Comparison of ENCODE assay signal across 13 cellular contexts in genomic region chr10:128896183-128896805, GRCh38.
"Had no signal": no experiment of that assay in that cellular context is flagged by ENCODE, and none has a peak within 500 bp of the region (broad histone marks: within the 10 kb centered on the region; RNA-seq: fewer than 3 reads in every experiment).

No MANE protein-coding gene starts in this region.

- H3K36me3 ChIP-seq: neural progenitor cell, upper lobe of left lung had no signal

- H3K27ac ChIP-seq: neural progenitor cell, upper lobe of left lung had no signal

- H3K9me3 ChIP-seq: upper lobe of left lung had no signal

- H3K4me3 ChIP-seq: neural progenitor cell, upper lobe of left lung had no signal

- ATAC-seq: naive thymus-derived CD4-positive, alpha-beta T cell; stimulated activated memory B cell treated with anti-CD40 and anti-IgM and Interleukin-4, amounts not matched to agents 10 μg/mL and 1 μg/mL and 100 μg/mL, for 72 hours; WTC11 had no signal

- H3K27me3 ChIP-seq: neural progenitor cell, upper lobe of left lung had no signal

- DNase-seq: activated naive CD4-positive, alpha-beta T cell treated with anti-CD3 and anti-CD28 coated beads for 36 hours; activated naive CD8-positive, alpha-beta T cell treated with anti-CD3 and anti-CD28 coated beads, Interleukin-2, amount 10 ng/mL, durations not matched to agents 7 days and 5 days; activated T-cell treated with anti-CD3 and anti-CD28 coated beads, Interleukin-2, amount 50 U/mL, for 24 hours; amygdala; foreskin melanocyte; naive thymus-derived CD4-positive, alpha-beta T cell; small intestine; T1000; upper lobe of left lung had no signal

- H3K9ac ChIP-seq: neural progenitor cell had no signal

- FAIRE-seq: keratinocyte, small intestine had no signal
